12 cellular contexts compared by ENCODE assay signal in the genomic region with DNA sequence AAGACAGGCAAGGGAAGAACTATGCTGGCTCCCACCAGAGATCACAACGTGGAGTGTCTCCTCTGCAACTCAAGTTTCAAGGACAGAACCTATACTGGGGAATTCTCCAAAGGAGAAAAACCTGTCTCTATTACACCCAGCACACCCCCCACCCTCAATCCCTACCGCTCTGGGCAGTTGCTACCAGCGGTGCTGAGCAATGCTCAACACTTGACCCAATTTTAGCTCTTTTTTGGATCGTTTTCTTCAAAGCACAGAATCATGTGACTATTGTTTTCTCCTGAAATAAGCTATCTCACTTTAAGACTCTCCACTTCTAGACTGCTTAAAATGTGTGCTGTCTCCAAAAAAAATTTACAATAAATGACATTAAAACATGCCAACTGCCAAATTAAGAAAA. TPM values are rescaled to one million over a fixed set of nuclear protein-coding genes. Genes with fewer than 3 reads are reported as not detected.
DNase-seq lines count a peak whose midpoint lies in the region; ATAC-seq, FAIRE-seq and TF ChIP-seq lines count a peak whose summit lies in the region.
"Had no signal": no experiment of that assay in that cellular context is flagged by ENCODE, and none has a peak within 500 bp of the region (broad histone marks: within the 10 kb centered on the region; RNA-seq: fewer than 3 reads in every experiment).

No MANE protein-coding gene starts in this region.

- no peak for DNase-seq in adipocyte (ENCODE audit: low read depth)
- DNase-seq in keratinocyte (ENCODE audit: low read depth, low spot score), result no peak
- DNase-seq in putamen (ENCODE audit: low spot score), result peak; percentile 53
- DNase-seq in activated gamma-delta T cell treated with Interleukin-2 at 50 U/mL for 16 hours, result no peak
- DNase-seq in HCEC 1CT, result no peak
- DNase-seq in HepG2 (ENCODE audit: low spot score), result no peak
- DNase-seq: cortex of kidney, foreskin melanocyte, NCI-H748 treated with DMSO at 0.1 percent for 48 hours had no signal

- peaks cover 24% of the 10 kb centered on the region for H3K79me2 ChIP-seq in keratinocyte (ENCODE audit: control insufficient read depth, insufficient read depth, low read length)
- H3K79me2 ChIP-seq in HepG2 (ENCODE audit: insufficient read depth, low read length), result no peaks in the 10 kb centered on the region

- dilution Hi-C loops in keratinocyte (cut with MboI; ENCODE audit: extremely low pct_ligation_motif_present, low sequenced_read_pairs), result no loop called here

- H3K4me2 ChIP-seq in keratinocyte (ENCODE audit: control insufficient read depth, extremely low read depth, insufficient read depth, low read depth, low read length) (peak overlapping the region; percentile 75), HepG2 (ENCODE audit: low read depth, low read length) (no peak overlapping the region)

- peak overlapping the region; percentile 53 for H3K27ac ChIP-seq in HUES48 (ENCODE audit: low read depth, low read length)
- no peak overlapping the region for H3K27ac ChIP-seq in keratinocyte (ENCODE audit: control insufficient read depth, insufficient read depth, low read length)
- H3K27ac ChIP-seq in HepG2 (ENCODE audit: extremely low read length, insufficient read depth, low read length), result no peak overlapping the region
- H3K27ac ChIP-seq: right atrium auricular region had no signal

- TF ChIP-seq RAD21 in HepG2 (CRISPR knock-in tag; IDR thresholded peaks at IDR 0.05), result no peak

- in situ Hi-C loops in HepG2 (cut with HindIII; ENCODE audit: extremely low pct_ligation_motif_present, low pct_unique_long_range_greater_than_20kb), result no loop called here

- no peak for TF ChIP-seq POLR2A in HepG2 (IDR thresholded peaks at IDR 0.05; ENCODE audit: insufficient read depth in 1 of 2, low read depth in 2 of 2, low read length in 2 of 2)

- H2AFZ ChIP-seq in keratinocyte (ENCODE audit: control insufficient read depth, low read length) (no peak overlapping the region), HepG2 (ENCODE audit: low read length) (no peak overlapping the region)

- H3K36me3 ChIP-seq in HUES48 (ENCODE audit: control insufficient read depth, insufficient read depth, low read length) (no peaks in the 10 kb centered on the region), adipocyte (ENCODE audit: control insufficient read depth, insufficient read depth, low read length, severe bottlenecking) (no peaks in the 10 kb centered on the region), keratinocyte (ENCODE audit: control insufficient read depth in 2 of 2, extremely low read depth in 1 of 2, insufficient read depth in 2 of 2, low read length in 2 of 2) (no peaks in the 10 kb centered on the region), HepG2 (replicated peaks in 1 of 2; ENCODE audit: control insufficient read depth in 1 of 2, insufficient read depth in 2 of 2, low read length in 2 of 2) (no peaks in the 10 kb centered on the region)
- H3K36me3 ChIP-seq: right atrium auricular region had no signal

- intact Hi-C loops in HepG2 (cut with micrococcal nuclease; ENCODE audit: unreplicated experiment), result no loop called here

- H3K4me1 ChIP-seq in HUES48 (ENCODE audit: control insufficient read depth, insufficient read depth, low read length) (peaks cover 66% of the 10 kb centered on the region), adipocyte (ENCODE audit: control insufficient read depth, insufficient read depth, low read length) (peaks cover 16% of the 10 kb centered on the region), keratinocyte (ENCODE audit: control insufficient read depth, extremely low read depth, insufficient read depth, low read length) (peaks cover 24% of the 10 kb centered on the region), HepG2 (ENCODE audit: insufficient read depth, low read length) (no peaks in the 10 kb centered on the region)

- WGBS in HepG2 (ENCODE audit: low lambda C conversion rate), result under 1% methylated on average over 4 of the region's 4 CpGs

- POLR2A ChIA-PET in HepG2 (lab: Yijun Ruan, JAX), result no interaction called here

- H3K9me3 ChIP-seq in HUES48 (ENCODE audit: control insufficient read depth, insufficient read depth, low read length), result no peaks in the 10 kb centered on the region
- no peaks in the 10 kb centered on the region for H3K9me3 ChIP-seq in adipocyte (ENCODE audit: control insufficient read depth, low read length)
- no peaks in the 10 kb centered on the region for H3K9me3 ChIP-seq in keratinocyte (ENCODE audit: control insufficient read depth, low read depth, low read length)
- no peaks in the 10 kb centered on the region for H3K9me3 ChIP-seq in HepG2 (ENCODE audit: low read length)
- H3K9me3 ChIP-seq: right atrium auricular region had no signal

- H3K4me3 ChIP-seq in HUES48 (ENCODE audit: low read depth, low read length) (no peak overlapping the region), adipocyte (ENCODE audit: low read length) (no peak overlapping the region), keratinocyte (ENCODE audit: control insufficient read depth in 2 of 3, extremely low read depth in 1 of 3, insufficient read depth in 2 of 3, low read depth in 1 of 3, low read length in 3 of 3) (peak overlapping the region in 1 of 3 experiments; percentile 12), HepG2 (replicated peaks in 1 of 3; ENCODE audit: insufficient read depth in 1 of 3, low read depth in 2 of 3, low read length in 3 of 3) (no peak overlapping the region)
- H3K4me3 ChIP-seq: right atrium auricular region had no signal

- TF ChIP-seq EP300 in HepG2 (IDR thresholded peaks at IDR 0.05; ENCODE audit: low read depth in 2 of 2, low read length in 2 of 2) (no peak), HepG2 (CRISPR knock-in tag; IDR thresholded peaks at IDR 0.05; ENCODE audit: borderline replicate concordance) (no peak)

- CTCF ChIA-PET in HepG2 (lab: Yijun Ruan, JAX; ENCODE audit: low intra/inter-chr PET ratio, low total read pairs), result no interaction called here

- no peaks in the 10 kb centered on the region for H3K9me1 ChIP-seq in keratinocyte (ENCODE audit: control insufficient read depth, extremely low read depth, insufficient read depth, low read length)

- no peak; the same call in 2 of the 3 replicates for ATAC-seq in HepG2

- no TSS peak for BruUV-seq in HepG2 (replicated peaks; lab: Mats Ljungman, UMichigan)

- H3K27me3 ChIP-seq in HUES48 (ENCODE audit: control insufficient read depth, insufficient read depth, low read length) (no peaks in the 10 kb centered on the region), adipocyte (replicated peaks; ENCODE audit: control insufficient read depth, insufficient read depth, low read length) (no peaks in the 10 kb centered on the region), keratinocyte (ENCODE audit: control insufficient read depth, extremely low read depth, insufficient read depth, low read length) (no peaks in the 10 kb centered on the region), HepG2 (ENCODE audit: control insufficient read depth in 1 of 2, insufficient read depth in 2 of 2, low read length in 2 of 2) (peaks cover 0 to 12% of the 10 kb centered on the region in 2 experiments; a peak in 2 of 5 replicates)
- H3K27me3 ChIP-seq: right atrium auricular region had no signal

- TF ChIP-seq CTCF in keratinocyte (optimal IDR thresholded peaks at IDR 0.05 in 1 of 3, IDR thresholded peaks at IDR 0.05 in 1 of 3, conservative IDR thresholded peaks at IDR 0.05 in 1 of 3; ENCODE audit: extremely low read depth in 1 of 3, insufficient read depth in 2 of 3, low read length in 3 of 3), result no peak
- no peak for TF ChIP-seq CTCF in HepG2 (CRISPR knock-in tag; IDR thresholded peaks at IDR 0.05)

- H4K20me1 ChIP-seq in keratinocyte (ENCODE audit: control insufficient read depth, extremely low read depth, insufficient read depth, low read length) (no peaks in the 10 kb centered on the region), HepG2 (ENCODE audit: insufficient read depth, low read length) (no peaks in the 10 kb centered on the region)

- peak overlapping the region; percentile 10; the same call in 1 of the 2 replicates for H3K9ac ChIP-seq in HUES48 (ENCODE audit: low read depth, low read length)
- peak overlapping the region; percentile 21 for H3K9ac ChIP-seq in adipocyte (ENCODE audit: low read length)
- H3K9ac ChIP-seq in keratinocyte (ENCODE audit: control insufficient read depth, extremely low read depth, insufficient read depth, low read length), result no peak overlapping the region
- H3K9ac ChIP-seq in HepG2 (ENCODE audit: insufficient read depth, low read depth, low read length), result no peak overlapping the region

- FAIRE-seq in keratinocyte (lab: Jason Lieb, UNC) (no peak), HepG2 (lab: Jason Lieb, UNC) (no peak)
- FAIRE-seq: GM18507 had no signal

RNA-seq across cellular contexts. Expression of gene MAP7, which starts 23.3 kb away (rescaled TPM):
- polyA plus RNA-seq in keratinocyte (8.5 to 14.9 TPM (median 11.8 TPM) in 3 replicates), HepG2 (2011; rRNA removed) (not detected in 2 replicates)
- polyA plus RNA-seq in keratinocyte (2011; ENCODE audit: low read depth), result 29.9 TPM
- 14.5 and 17.4 TPM in 2 replicates for polyA plus RNA-seq in keratinocyte (2011; cell fraction: cytosol; rRNA removed)
- 13.0 and 15.3 TPM in 2 replicates for polyA plus RNA-seq in keratinocyte (2011; cell fraction: nucleus; rRNA removed)
- 24.6 and 26.8 TPM in 2 replicates for polyA plus RNA-seq in keratinocyte (2012; ENCODE audit: low replicate concordance)
- polyA minus RNA-seq in keratinocyte, result 7.1 to 11.6 TPM (median 8.1 TPM) in 3 replicates
- 10.6 TPM for polyA minus RNA-seq in keratinocyte (2011; cell fraction: cytosol; rRNA and poly(A)+ RNA removed)
- polyA minus RNA-seq in keratinocyte (2011; cell fraction: nucleus; rRNA and poly(A)+ RNA removed), result 4.4 and 7.7 TPM in 2 replicates
- total RNA-seq in HepG2 (2016; rRNA removed; fragmentation: Illumina TruSeq; extraction: Trizol), result 0.04 and 0.07 TPM in 2 replicates
- not detected in 2 replicates for total RNA-seq in HepG2 (2016; cell fraction: cytosol; rRNA removed; fragmentation: Illumina TruSeq; extraction: Trizol; ENCODE audit: low read depth)
- total RNA-seq in HepG2 (2016; cell fraction: insoluble cytoplasmic fraction; rRNA removed; fragmentation: Illumina TruSeq; extraction: Trizol), result not detected in 2 replicates
- 0.06 and 0.07 TPM in 2 replicates for total RNA-seq in HepG2 (2016; cell fraction: membrane; rRNA removed; fragmentation: Illumina TruSeq; extraction: Trizol)
- not detected in 2 replicates for total RNA-seq in HepG2 (2016; cell fraction: nucleus; rRNA removed; fragmentation: Illumina TruSeq; extraction: Trizol)
- polyA plus RNA-seq in HepG2 (2011; cell fraction: cytosol; rRNA removed), result not detected in 2 replicates
- polyA plus RNA-seq in HepG2 (2011; cell fraction: nucleus; rRNA removed), result not detected in 2 replicates
- polyA plus RNA-seq in HepG2 (2012), result not detected in 2 replicates
- not detected in 2 replicates for polyA plus RNA-seq in HepG2 (2016; cell fraction: cytosol; fragmentation: Illumina TruSeq; extraction: Trizol; ENCODE audit: low read depth)
- 0.05 and 0.13 TPM in 2 replicates for polyA plus RNA-seq in HepG2 (2016; cell fraction: insoluble cytoplasmic fraction; fragmentation: Illumina TruSeq; extraction: Trizol; ENCODE audit: low read depth)
- not detected in 2 replicates for polyA plus RNA-seq in HepG2 (2016; cell fraction: membrane; fragmentation: Illumina TruSeq; extraction: Trizol; ENCODE audit: low read depth)
- polyA plus RNA-seq in HepG2 (2016; cell fraction: nucleus; fragmentation: Illumina TruSeq; extraction: Trizol; ENCODE audit: insufficient read depth, low read depth), result not detected in 2 replicates
- polyA minus RNA-seq in HepG2 (2011; rRNA and poly(A)+ RNA removed; ENCODE audit: low replicate concordance), result 26.0 TPM in 1 of 2 replicates, not detected in the other
- polyA minus RNA-seq in HepG2 (2011; cell fraction: cytosol; rRNA and poly(A)+ RNA removed), result 0.18 TPM in 1 of 2 replicates, not detected in the other
- polyA minus RNA-seq in HepG2 (2011; cell fraction: nucleus; rRNA and poly(A)+ RNA removed), result 0.13 TPM in 1 of 2 replicates, not detected in the other

Comparison
In these comparisons a context has a peak if more than half of its experiments do, and no peak if none do; other contexts are left out.
1. H3K9ac ChIP-seq: peak in HUES48 (single experiment) and adipocyte (single experiment); none in keratinocyte (single experiment) and HepG2 (single experiment).
2. RNA of gene MAP7, which starts 23.3 kb away (polyA plus RNA-seq): 8.5 to 29.9 TPM in keratinocyte; 0.05 to 0.13 TPM in HepG2; every median in the first group is over 4 times any median in the second.